ENCODE assay signal across 14 cellular contexts in the genomic region with DNA sequence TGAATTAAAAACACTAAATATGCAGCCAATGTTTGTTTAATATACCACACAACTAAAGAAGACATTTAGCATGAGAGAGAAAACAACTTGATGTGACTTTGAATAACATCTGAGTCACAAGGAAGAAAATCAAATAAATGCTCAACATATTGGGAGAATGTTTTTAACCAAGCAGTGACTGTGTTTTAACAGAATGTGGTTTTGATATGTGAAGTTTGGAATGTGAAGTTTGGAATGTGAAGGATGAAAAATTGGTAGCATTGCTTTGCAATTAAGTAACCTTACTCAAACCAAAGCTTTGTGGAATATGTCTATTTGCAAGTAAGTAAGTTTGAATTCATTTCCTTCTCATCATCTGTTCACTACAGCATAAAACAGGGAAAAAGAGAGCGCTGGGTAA.
DNase-seq lines count a peak whose midpoint lies in the region; ATAC-seq, FAIRE-seq and TF ChIP-seq lines count a peak whose summit lies in the region.
"Had no signal": no experiment of that assay in that cellular context is flagged by ENCODE, and none has a peak within 500 bp of the region (broad histone marks: within the 10 kb centered on the region; RNA-seq: fewer than 3 reads in every experiment).

No MANE protein-coding gene starts in this region.

- POLR2A ChIA-PET in PC-9 (lab: Charles Lee; ENCODE audit: unreplicated experiment), result no interaction called here

- peak overlapping the region; percentile 4; the same call in 1 of the 2 replicates for H2AFZ ChIP-seq in PC-9

- intact Hi-C loops in PC-9 (cut with micrococcal nuclease; ENCODE audit: unreplicated experiment), result no loop called here
- intact Hi-C loops in left colon (cut with DNase I, micrococcal nuclease), result no loop called here

- no peaks in the 10 kb centered on the region for H3K9me3 ChIP-seq in PC-9 (ENCODE audit: insufficient read depth, low read depth)
- no peaks in the 10 kb centered on the region for H3K9me3 ChIP-seq in upper lobe of left lung
- H3K9me3 ChIP-seq: lower lobe of right lung had no signal

- TF ChIP-seq POLR2A in upper lobe of left lung (IDR thresholded peaks at IDR 0.05), result no peak

- no peaks in the 10 kb centered on the region for H3K36me3 ChIP-seq in PC-9 (ENCODE audit: low read depth)
- H3K36me3 ChIP-seq in upper lobe of left lung, result no peaks in the 10 kb centered on the region
- H3K36me3 ChIP-seq: lower lobe of right lung had no signal

- H3K4me3 ChIP-seq in PC-9 (no peak overlapping the region), epithelial cell of proximal tubule (ENCODE audit: low read depth, low read length) (no peak overlapping the region), upper lobe of left lung (no peak overlapping the region)
- H3K4me3 ChIP-seq: lower lobe of right lung had no signal

- ATAC-seq in left colon, result no peak
- ATAC-seq in upper lobe of left lung (ENCODE audit: low FRiP score in 2 of 2), result no peak
- ATAC-seq: CD8-positive, alpha-beta T cell; lower lobe of right lung had no signal

- no peaks in the 10 kb centered on the region for H3F3A ChIP-seq in PC-9 (ENCODE audit: insufficient read depth, low read depth)

- H3K27ac ChIP-seq in PC-9, result no peak overlapping the region
- H3K27ac ChIP-seq in upper lobe of left lung, result no peak overlapping the region
- H3K27ac ChIP-seq: lower lobe of right lung had no signal

- H3K4me1 ChIP-seq in PC-9 (replicated peaks; ENCODE audit: insufficient read depth), result no peaks in the 10 kb centered on the region
- H3K4me1 ChIP-seq in upper lobe of left lung, result no peaks in the 10 kb centered on the region
- H3K4me1 ChIP-seq: lower lobe of right lung had no signal

- H4K20me1 ChIP-seq in PC-9 (ENCODE audit: insufficient read depth), result no peaks in the 10 kb centered on the region

- BruUV-seq in PC-9 (replicated peaks; lab: Mats Ljungman, UMichigan), result no TSS peak

- DNase-seq in D721Med (ENCODE audit: insufficient read length, low spot score) (no peak), PC-9 (peak in 1 of 2 experiments; percentile 42), epithelial cell of proximal tubule (ENCODE audit: low read depth) (peak; percentile 67), non-pigmented ciliary epithelial cell (ENCODE audit: low read depth) (peak; percentile 89), T-helper 1 cell (no peak), left colon (no peak), upper lobe of left lung (no peak)
- DNase-seq in activated naive CD4-positive, alpha-beta T cell (lab: John Stamatoyannopoulos, UW), result no peak
- DNase-seq: activated CD4-positive, alpha-beta T cell treated with anti-CD3 and anti-CD28 coated beads, Interleukin-2, amount 10 ng/mL, durations not matched to agents 7 days and 5 days; CD8-positive, alpha-beta T cell; lower lobe of right lung; stimulated activated CD4-positive, alpha-beta T cell treated with anti-CD3 and anti-CD28 coated beads, Interleukin-2, amount 100 ng/mL, for 48 hours; T-helper 2 cell had no signal

- CTCF ChIA-PET in PC-9 (lab: Charles Lee), result no interaction called here

- H3K9me2 ChIP-seq in PC-9 (ENCODE audit: insufficient read depth), result no peaks in the 10 kb centered on the region

- H3K79me2 ChIP-seq in PC-9 (ENCODE audit: low read depth), result no peaks in the 10 kb centered on the region

- TF ChIP-seq EP300 in upper lobe of left lung (IDR thresholded peaks at IDR 0.05), result no peak

- H3K27me3 ChIP-seq in PC-9 (ENCODE audit: insufficient read depth, low read depth) (no peaks in the 10 kb centered on the region), upper lobe of left lung (no peaks in the 10 kb centered on the region)

- no peak for TF ChIP-seq CTCF in D721Med (IDR thresholded peaks at IDR 0.05; ENCODE audit: insufficient read depth, missing control alignments)
- TF ChIP-seq CTCF in PC-9 (conservative IDR thresholded peaks at IDR 0.05), result no peak
- TF ChIP-seq CTCF in epithelial cell of proximal tubule (conservative IDR thresholded peaks at IDR 0.05; ENCODE audit: low read depth, low read length), result no peak
- no peak for TF ChIP-seq CTCF in upper lobe of left lung (IDR thresholded peaks at IDR 0.05)

- H3K4me2 ChIP-seq in PC-9, result no peak overlapping the region

- 73 to 88% methylated on average over 1 of the region's 1 CpG for WGBS in upper lobe of left lung, 2 donors

- FAIRE-seq in D721Med (lab: Jason Lieb, UNC), result peak; percentile 38
- FAIRE-seq: colon had no signal

Comparison
In these comparisons a context has a peak if more than half of its experiments do, and no peak if none do; other contexts are left out.
1. DNase-seq: peak in epithelial cell of proximal tubule (single experiment) and non-pigmented ciliary epithelial cell (single experiment); none in D721Med (single experiment), T-helper 1 cell (0 of 5), left colon (0 of 2), activated naive CD4-positive, alpha-beta T cell (0 of 4) and upper lobe of left lung (0 of 2).